Comparison of ENCODE assay signal across 38 cellular contexts in genomic region chr2:130778781-130779180, GRCh38. TPM values are rescaled to one million over a fixed set of nuclear protein-coding genes. Genes with fewer than 3 reads are reported as not detected.
"Had no signal": no experiment of that assay in that cellular context is flagged by ENCODE, and none has a peak within 500 bp of the region (broad histone marks: within the 10 kb centered on the region; RNA-seq: fewer than 3 reads in every experiment).

No MANE protein-coding gene starts in this region.

- H3K4me3 ChIP-seq: adrenal gland, body of pancreas, breast epithelium had no signal

- H3K27ac Mint-ChIP-seq: activated B cell treated with CpG ODN at 0.5 μM for 24 hours; activated CD4-positive, alpha-beta memory T cell treated with anti-CD3 and anti-CD28 coated beads for 36 hours; activated CD4-positive, alpha-beta T cell treated with anti-CD3 and anti-CD28 coated beads, Interleukin-2, amount 10 ng/mL, durations not matched to agents 24 days and 14 days; activated CD8-positive, alpha-beta T cell treated with anti-CD3 and anti-CD28 coated beads for 36 hours; activated naive CD4-positive, alpha-beta T cell treated with anti-CD3 and anti-CD28 coated beads for 36 hours; activated naive CD4-positive, alpha-beta T cell treated with anti-CD3 and anti-CD28 coated beads, Interleukin-2, amount 50 U/mL, for 72 hours; activated naive CD8-positive, alpha-beta T cell treated with anti-CD3 and anti-CD28 coated beads for 36 hours; activated T-cell treated with anti-CD3 and anti-CD28 coated beads, Interleukin-2, amount 50 U/mL, for 72 hours; activated T-helper 1 cell treated with anti-CD3 and anti-CD28 coated beads, Interleukin-12 subunit alpha, Interleukin-12 subunit beta, Interleukin-2, Interleukin-4 antibody, amounts not matched to agents 30 ng/mL and 10 ng/mL and 1 ng/mL, durations not matched to agents 14 hours and 24 hours and 36 hours; activated T-helper 17 cell treated with anti-CD3 and anti-CD28 coated beads, Interleukin-2, amount 50 U/mL, for 72 hours; T-helper 1 cell treated with Interleukin-12 subunit alpha and Interleukin-12 subunit beta and Interleukin-4 antibody, amounts not matched to agents 30 μg/mL and 1 μg/mL, for 36 hours; T-helper 2 cell treated with Interferon-gamma antibody and Interleukin-4, amounts not matched to agents 5 μg/mL and 100 μg/mL, for 36 hours had no signal

- H3K9me3 ChIP-seq: adrenal gland, body of pancreas, breast epithelium had no signal

- H3K4me1 Mint-ChIP-seq: activated B cell treated with CpG ODN at 0.5 μM for 24 hours; activated CD4-positive, alpha-beta T cell treated with anti-CD3 and anti-CD28 coated beads, Interleukin-2, amount 10 ng/mL, durations not matched to agents 24 days and 14 days; activated naive CD8-positive, alpha-beta T cell treated with anti-CD3 and anti-CD28 coated beads for 36 hours; activated T-helper 17 cell treated with anti-CD3 and anti-CD28 coated beads, Interleukin-2, amount 50 U/mL, for 72 hours had no signal

- H3K4me3 Mint-ChIP-seq: activated B cell treated with CpG ODN at 0.5 μM for 24 hours; activated CD4-positive, alpha-beta memory T cell treated with anti-CD3 and anti-CD28 coated beads for 36 hours; activated CD4-positive, alpha-beta T cell treated with anti-CD3 and anti-CD28 coated beads, Interleukin-2, amount 10 ng/mL, durations not matched to agents 24 days and 14 days; activated CD8-positive, alpha-beta T cell treated with anti-CD3 and anti-CD28 coated beads for 36 hours; activated naive CD4-positive, alpha-beta T cell treated with anti-CD3 and anti-CD28 coated beads for 36 hours; activated naive CD8-positive, alpha-beta T cell treated with anti-CD3 and anti-CD28 coated beads for 36 hours; activated T-cell treated with anti-CD3 and anti-CD28 coated beads, Interleukin-2, amount 50 U/mL, for 4 hours; activated T-cell treated with anti-CD3 and anti-CD28 coated beads, Interleukin-2, amount 50 U/mL, for 72 hours; activated T-helper 1 cell treated with anti-CD3 and anti-CD28 coated beads, Interleukin-12 subunit alpha, Interleukin-12 subunit beta, Interleukin-2, Interleukin-4 antibody, amounts not matched to agents 30 ng/mL and 10 ng/mL and 1 ng/mL, durations not matched to agents 14 hours and 24 hours and 36 hours; activated T-helper 17 cell treated with anti-CD3 and anti-CD28 coated beads, Interleukin-2, amount 50 U/mL, for 72 hours; T-helper 1 cell treated with Interleukin-12 subunit alpha and Interleukin-12 subunit beta and Interleukin-4 antibody, amounts not matched to agents 30 μg/mL and 1 μg/mL, for 36 hours; T-helper 2 cell treated with Interferon-gamma antibody and Interleukin-4, amounts not matched to agents 5 μg/mL and 100 μg/mL, for 36 hours had no signal

- ATAC-seq: activated CD8-positive, alpha-beta T cell treated with anti-CD3 and anti-CD28 coated beads for 36 hours; activated naive CD4-positive, alpha-beta T cell treated with anti-CD3 and anti-CD28 coated beads, Interleukin-2, amount 50 U/mL, for 72 hours; activated T-cell treated with anti-CD3 and anti-CD28 coated beads, Interleukin-2, amount 50 U/mL, for 4 hours; activated T-cell treated with anti-CD3 and anti-CD28 coated beads, Interleukin-2, amount 50 U/mL, for 72 hours; activated T-helper 17 cell treated with anti-CD3 and anti-CD28 coated beads, Interleukin-2, amount 50 U/mL, for 72 hours; body of pancreas had no signal

- H3K4me1 ChIP-seq: adrenal gland, breast epithelium had no signal

- H3K36me3 Mint-ChIP-seq: activated CD4-positive, alpha-beta memory T cell treated with anti-CD3 and anti-CD28 coated beads for 36 hours; activated naive CD4-positive, alpha-beta T cell treated with anti-CD3 and anti-CD28 coated beads, Interleukin-2, amount 50 U/mL, for 72 hours; activated naive CD8-positive, alpha-beta T cell treated with anti-CD3 and anti-CD28 coated beads for 36 hours had no signal

- H3K27me3 ChIP-seq: adrenal gland, body of pancreas, brain microvascular endothelial cell, breast epithelium had no signal

- H3K36me3 ChIP-seq: adrenal gland, brain microvascular endothelial cell, breast epithelium had no signal

- DNase-seq: activated B cell treated with CpG ODN at 0.5 μM for 24 hours; activated CD4-positive, alpha-beta memory T cell treated with anti-CD3 and anti-CD28 coated beads for 36 hours; activated CD4-positive, alpha-beta T cell treated with anti-CD3 and anti-CD28 coated beads for 4 hours; activated CD4-positive, alpha-beta T cell treated with anti-CD3 and anti-CD28 coated beads, Interleukin-2, amount 10 ng/mL, durations not matched to agents 24 days and 14 days; activated CD4-positive, alpha-beta T cell treated with anti-CD3 and anti-CD28 coated beads, Interleukin-2, amount 50 U/mL, for 1 hour; activated CD4-positive, alpha-beta T cell treated with anti-CD3 and anti-CD28 coated beads, Interleukin-2, amount 50 U/mL, for 4 hours; activated CD4-positive, CD25-positive, alpha-beta regulatory T cell treated with anti-CD3 and anti-CD28 coated beads, Interleukin-2, amount 50 U/mL, for 72 hours; activated CD8-positive, alpha-beta memory T cell treated with anti-CD3 and anti-CD28 coated beads, Interleukin-2, amount 50 U/mL, for 4 hours; activated CD8-positive, alpha-beta T cell treated with anti-CD3 and anti-CD28 coated beads for 36 hours; activated gamma-delta T cell treated with Interleukin-2 at 50 U/mL for 16 hours; activated naive CD4-positive, alpha-beta T cell; activated naive CD4-positive, alpha-beta T cell treated with anti-CD3 and anti-CD28 coated beads for 36 hours; activated naive CD4-positive, alpha-beta T cell treated with anti-CD3 and anti-CD28 coated beads, Interleukin-2, amount 50 U/mL, for 16 hours; activated naive CD8-positive, alpha-beta T cell treated with anti-CD3 and anti-CD28 coated beads for 36 hours; activated T-cell treated with anti-CD3 and anti-CD28 coated beads for 4 hours; activated T-cell treated with anti-CD3 and anti-CD28 coated beads, Interleukin-2, amount 50 U/mL, for 1 hour; activated T-cell treated with anti-CD3 and anti-CD28 coated beads, Interleukin-2, amount 50 U/mL, for 4 hours; activated T-cell treated with anti-CD3 and anti-CD28 coated beads, Interleukin-2, amount 50 U/mL, for 72 hours; amniotic stem cell; aorta; body of pancreas; brain microvascular endothelial cell; central memory CD4-positive, alpha-beta T cell; SW 1271; T-helper 1 cell; T-helper 2 cell; T-helper 9 cell had no signal

- H3K9me3 Mint-ChIP-seq: activated B cell treated with CpG ODN at 0.5 μM for 24 hours; activated CD4-positive, alpha-beta T cell treated with anti-CD3 and anti-CD28 coated beads, Interleukin-2, amount 10 ng/mL, durations not matched to agents 24 days and 14 days; activated CD8-positive, alpha-beta T cell treated with anti-CD3 and anti-CD28 coated beads for 36 hours; activated naive CD4-positive, alpha-beta T cell treated with anti-CD3 and anti-CD28 coated beads, Interleukin-2, amount 50 U/mL, for 72 hours; activated T-cell treated with anti-CD3 and anti-CD28 coated beads, Interleukin-2, amount 50 U/mL, for 4 hours; activated T-cell treated with anti-CD3 and anti-CD28 coated beads, Interleukin-2, amount 50 U/mL, for 72 hours; activated T-helper 1 cell treated with anti-CD3 and anti-CD28 coated beads, Interleukin-12 subunit alpha, Interleukin-12 subunit beta, Interleukin-2, Interleukin-4 antibody, amounts not matched to agents 30 ng/mL and 10 ng/mL and 1 ng/mL, durations not matched to agents 14 hours and 24 hours and 36 hours; activated T-helper 17 cell treated with anti-CD3 and anti-CD28 coated beads, Interleukin-2, amount 50 U/mL, for 72 hours; T-helper 1 cell treated with Interleukin-12 subunit alpha and Interleukin-12 subunit beta and Interleukin-4 antibody, amounts not matched to agents 30 μg/mL and 1 μg/mL, for 36 hours; T-helper 2 cell treated with Interferon-gamma antibody and Interleukin-4, amounts not matched to agents 5 μg/mL and 100 μg/mL, for 36 hours had no signal

- H3K27ac ChIP-seq: adrenal gland, body of pancreas, brain microvascular endothelial cell, breast epithelium, VCaP had no signal

RNA-seq across cellular contexts. Expression of gene AMER3, which starts 23.4 kb away (rescaled TPM):
- total RNA-seq: activated B cell treated with CpG ODN at 0.5 μM for 24 hours; activated CD4-positive, alpha-beta memory T cell treated with anti-CD3 and anti-CD28 coated beads for 36 hours; activated CD4-positive, alpha-beta T cell treated with anti-CD3 and anti-CD28 coated beads, Interleukin-2, amount 10 ng/mL, durations not matched to agents 24 days and 14 days; activated CD8-positive, alpha-beta memory T cell treated with anti-CD3 and anti-CD28 coated beads for 36 hours; activated CD8-positive, alpha-beta T cell treated with anti-CD3 and anti-CD28 coated beads for 36 hours; activated naive CD4-positive, alpha-beta T cell treated with anti-CD3 and anti-CD28 coated beads for 36 hours; activated naive CD4-positive, alpha-beta T cell treated with anti-CD3 and anti-CD28 coated beads, Interleukin-2, amount 50 U/mL, for 72 hours; activated naive CD8-positive, alpha-beta T cell treated with anti-CD3 and anti-CD28 coated beads for 36 hours; activated T-cell treated with anti-CD3 and anti-CD28 coated beads, Interleukin-2, amount 50 U/mL, for 4 hours; activated T-cell treated with anti-CD3 and anti-CD28 coated beads, Interleukin-2, amount 50 U/mL, for 72 hours; activated T-helper 1 cell treated with anti-CD3 and anti-CD28 coated beads, Interleukin-12 subunit alpha, Interleukin-12 subunit beta, Interleukin-2, Interleukin-4 antibody, amounts not matched to agents 30 ng/mL and 10 ng/mL and 1 ng/mL, durations not matched to agents 14 hours and 24 hours and 36 hours; activated T-helper 17 cell treated with anti-CD3 and anti-CD28 coated beads, Interleukin-2, amount 50 U/mL, for 72 hours; aorta; astrocyte; breast epithelium; cardiac septum had no signal
- polyA plus RNA-seq: aorta had no signal

RNA-seq across cellular contexts. Expression of gene GPR148, which starts 49.9 kb away (rescaled TPM):
- total RNA-seq: activated B cell treated with CpG ODN at 0.5 μM for 24 hours; activated CD4-positive, alpha-beta memory T cell treated with anti-CD3 and anti-CD28 coated beads for 36 hours; activated CD4-positive, alpha-beta T cell treated with anti-CD3 and anti-CD28 coated beads, Interleukin-2, amount 10 ng/mL, durations not matched to agents 24 days and 14 days; activated CD8-positive, alpha-beta memory T cell treated with anti-CD3 and anti-CD28 coated beads for 36 hours; activated CD8-positive, alpha-beta T cell treated with anti-CD3 and anti-CD28 coated beads for 36 hours; activated naive CD4-positive, alpha-beta T cell treated with anti-CD3 and anti-CD28 coated beads for 36 hours; activated naive CD4-positive, alpha-beta T cell treated with anti-CD3 and anti-CD28 coated beads, Interleukin-2, amount 50 U/mL, for 72 hours; activated naive CD8-positive, alpha-beta T cell treated with anti-CD3 and anti-CD28 coated beads for 36 hours; activated T-cell treated with anti-CD3 and anti-CD28 coated beads, Interleukin-2, amount 50 U/mL, for 4 hours; activated T-cell treated with anti-CD3 and anti-CD28 coated beads, Interleukin-2, amount 50 U/mL, for 72 hours; activated T-helper 1 cell treated with anti-CD3 and anti-CD28 coated beads, Interleukin-12 subunit alpha, Interleukin-12 subunit beta, Interleukin-2, Interleukin-4 antibody, amounts not matched to agents 30 ng/mL and 10 ng/mL and 1 ng/mL, durations not matched to agents 14 hours and 24 hours and 36 hours; activated T-helper 17 cell treated with anti-CD3 and anti-CD28 coated beads, Interleukin-2, amount 50 U/mL, for 72 hours; adrenal gland; aorta; astrocyte; body of pancreas; breast epithelium; cardiac septum had no signal
- polyA plus RNA-seq: adrenal gland, aorta had no signal

RNA-seq across cellular contexts. Expression of gene ARHGEF4, which starts 57.9 kb away (rescaled TPM):
- total RNA-seq: activated T-helper 17 cell treated with anti-CD3 and anti-CD28 coated beads, Interleukin-2, amount 50 U/mL, for 72 hours had no signal
